Comparison of ENCODE assay signal across 1 cellular context in the genomic region with DNA sequence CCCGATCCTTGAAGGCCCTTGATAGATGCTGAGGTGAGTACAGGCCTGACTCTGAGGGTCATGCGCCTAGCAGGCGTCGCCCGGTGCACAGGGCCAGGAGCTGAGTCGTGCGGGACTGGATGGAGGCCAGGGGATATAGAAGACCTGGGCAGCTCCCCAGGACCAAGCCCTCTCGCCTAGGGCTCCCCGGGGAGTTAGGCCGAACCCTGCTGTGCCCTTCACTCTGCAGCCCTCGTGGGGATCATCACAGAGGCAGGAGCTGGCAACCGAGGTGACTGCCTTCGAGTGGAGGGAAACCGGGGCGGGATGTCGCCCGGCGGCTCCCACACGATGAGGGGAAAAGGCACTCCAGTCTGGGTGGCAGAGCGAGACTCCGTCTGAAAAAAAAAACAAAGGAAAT.
TF ChIP-seq lines count a peak whose summit lies in the region.

No MANE protein-coding gene starts in this region.

TF ChIP-seq in HEK293, 187 proteins besides CTCF, POLR2A, EP300 and RAD21 (continued from another document):
- TF ChIP-seq ZSCAN5A (tag by site-specific recombination; IDR thresholded peaks at IDR 0.05), result no peak
- no peak for TF ChIP-seq ZNF629 (tag by site-specific recombination; IDR thresholded peaks at IDR 0.05)
- TF ChIP-seq HOXC10 (CRISPR knock-in tag; IDR thresholded peaks at IDR 0.05), result no peak
- TF ChIP-seq, protein P1, sequence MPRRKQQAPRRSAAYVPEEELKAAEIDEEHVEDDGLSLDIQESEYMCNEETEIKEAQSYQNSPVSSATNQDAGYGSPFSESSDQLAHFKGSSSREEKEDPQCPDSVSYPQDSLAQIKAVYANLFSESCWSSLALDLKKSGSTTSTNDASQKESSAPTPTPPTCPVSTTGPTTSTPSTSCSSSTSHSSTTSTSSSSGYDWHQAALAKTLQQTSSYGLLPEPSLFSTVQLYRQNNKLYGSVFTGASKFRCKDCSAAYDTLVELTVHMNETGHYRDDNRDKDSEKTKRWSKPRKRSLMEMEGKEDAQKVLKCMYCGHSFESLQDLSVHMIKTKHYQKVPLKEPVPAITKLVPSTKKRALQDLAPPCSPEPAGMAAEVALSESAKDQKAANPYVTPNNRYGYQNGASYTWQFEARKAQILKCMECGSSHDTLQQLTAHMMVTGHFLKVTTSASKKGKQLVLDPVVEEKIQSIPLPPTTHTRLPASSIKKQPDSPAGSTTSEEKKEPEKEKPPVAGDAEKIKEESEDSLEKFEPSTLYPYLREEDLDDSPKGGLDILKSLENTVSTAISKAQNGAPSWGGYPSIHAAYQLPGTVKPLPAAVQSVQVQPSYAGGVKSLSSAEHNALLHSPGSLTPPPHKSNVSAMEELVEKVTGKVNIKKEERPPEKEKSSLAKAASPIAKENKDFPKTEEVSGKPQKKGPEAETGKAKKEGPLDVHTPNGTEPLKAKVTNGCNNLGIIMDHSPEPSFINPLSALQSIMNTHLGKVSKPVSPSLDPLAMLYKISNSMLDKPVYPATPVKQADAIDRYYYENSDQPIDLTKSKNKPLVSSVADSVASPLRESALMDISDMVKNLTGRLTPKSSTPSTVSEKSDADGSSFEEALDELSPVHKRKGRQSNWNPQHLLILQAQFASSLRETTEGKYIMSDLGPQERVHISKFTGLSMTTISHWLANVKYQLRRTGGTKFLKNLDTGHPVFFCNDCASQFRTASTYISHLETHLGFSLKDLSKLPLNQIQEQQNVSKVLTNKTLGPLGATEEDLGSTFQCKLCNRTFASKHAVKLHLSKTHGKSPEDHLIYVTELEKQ (tag by site-specific recombination; IDR thresholded peaks at IDR 0.05; ENCODE audit: borderline replicate concordance), result no peak
- no peak for TF ChIP-seq ZNF433 (tag by site-specific recombination; IDR thresholded peaks at IDR 0.05; ENCODE audit: low read depth)
- no peak for TF ChIP-seq ZNF596 (tag by site-specific recombination; IDR thresholded peaks at IDR 0.05)
- TF ChIP-seq TRIM28 (IDR thresholded peaks at IDR 0.05; ENCODE audit: borderline replicate concordance, low read length), result no peak
- TF ChIP-seq ZNF354C (tag by site-specific recombination; IDR thresholded peaks at IDR 0.05; ENCODE audit: borderline replicate concordance, low read depth), result no peak
- TF ChIP-seq ZSCAN18 (tag by site-specific recombination; IDR thresholded peaks at IDR 0.05), result no peak
- TF ChIP-seq ZNF670 (tag by site-specific recombination; IDR thresholded peaks at IDR 0.05; ENCODE audit: low read depth), result no peak
- TF ChIP-seq ZNF239 (tag by site-specific recombination; IDR thresholded peaks at IDR 0.05), result no peak
- no peak for TF ChIP-seq ZNF791 (tag by site-specific recombination; IDR thresholded peaks at IDR 0.05)
- no peak for TF ChIP-seq ZNF184 (tag by site-specific recombination; IDR thresholded peaks at IDR 0.05)
- no peak for TF ChIP-seq ZNF645 (tag by site-specific recombination; IDR thresholded peaks at IDR 0.05)
- peak; percentile 31; the same call in 1 of the 2 replicates for TF ChIP-seq ZNF600 (tag by site-specific recombination; IDR thresholded peaks at IDR 0.05)
- TF ChIP-seq ZIC2 (tag by site-specific recombination; IDR thresholded peaks at IDR 0.05), result peak; percentile 61
- TF ChIP-seq REST (tag by site-specific recombination; IDR thresholded peaks at IDR 0.05), result no peak
- TF ChIP-seq OSR2 (tag by site-specific recombination; IDR thresholded peaks at IDR 0.05), result no peak
